Comparison of ENCODE assay signal across 1 cellular context in the genomic region with DNA sequence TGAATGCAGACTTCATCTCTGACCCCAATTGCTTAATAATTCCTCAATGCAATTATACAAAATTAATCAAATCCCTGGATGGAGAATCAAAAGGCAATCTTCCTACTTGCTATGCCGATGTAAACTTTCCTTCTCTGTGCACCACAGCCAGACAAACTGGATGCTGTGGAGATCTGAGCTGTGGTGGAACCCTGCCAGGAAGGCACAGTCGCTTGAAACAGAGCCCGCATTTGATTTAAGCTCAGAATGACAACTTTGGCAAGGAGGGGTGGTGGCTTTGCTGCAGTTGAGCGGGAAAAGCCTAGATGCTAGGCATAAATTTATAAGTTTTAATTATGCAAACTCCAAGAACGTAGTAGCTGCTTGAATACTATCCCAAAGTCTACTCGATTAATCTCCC.
TF ChIP-seq lines count a peak whose summit lies in the region.

No MANE protein-coding gene starts in this region.

TF ChIP-seq in SK-N-SH treated with all-trans-retinoic acid at 6 μM for 48 hours, 23 proteins besides CTCF, POLR2A, EP300 and RAD21 (continued from another document):
- TF ChIP-seq TCF4 (CRISPR knock-in tag; IDR thresholded peaks at IDR 0.05; ENCODE audit: borderline replicate concordance) (no peak), CSDC2 (CRISPR knock-in tag; IDR thresholded peaks at IDR 0.05) (no peak)
